24 cellular contexts compared by ENCODE assay signal in the genomic region with DNA sequence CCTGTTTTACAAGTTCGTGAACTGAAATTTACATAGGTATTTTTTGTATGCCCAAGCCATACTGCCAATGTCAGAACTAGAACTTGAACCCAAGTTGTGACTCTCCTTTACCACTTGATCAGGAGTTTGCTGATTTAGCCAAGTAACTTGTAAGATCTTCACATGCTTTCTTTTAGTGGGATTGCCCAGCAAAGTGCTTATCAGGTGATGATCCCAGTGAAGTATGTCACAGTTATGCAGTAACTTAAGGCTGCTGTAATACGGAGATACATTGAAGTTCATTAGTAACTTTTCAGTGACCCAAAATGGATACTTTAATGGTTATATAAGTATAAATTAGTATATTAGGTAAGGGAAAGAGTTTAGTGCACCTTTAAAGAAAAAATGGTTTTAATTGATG. TPM values are rescaled to one million over a fixed set of nuclear protein-coding genes. Genes with fewer than 3 reads are reported as not detected.
A peak's percentile ranks its signal among the peaks of the same experiment; 100 is the strongest.
DNase-seq lines count a peak whose midpoint lies in the region; ATAC-seq and TF ChIP-seq lines count a peak whose summit lies in the region.
"Had no signal": no experiment of that assay in that cellular context is flagged by ENCODE, and none has a peak within 500 bp of the region (broad histone marks: within the 10 kb centered on the region; RNA-seq: fewer than 3 reads in every experiment).

No MANE protein-coding gene starts in this region.

- peaks cover 7% of the 10 kb centered on the region for H3F3A ChIP-seq in smooth muscle cell (ENCODE audit: low read depth)

- H2AFZ ChIP-seq in smooth muscle cell (ENCODE audit: low read depth) (no peak overlapping the region), hepatocyte (no peak overlapping the region)

- H3K4me2 ChIP-seq in smooth muscle cell (no peak overlapping the region), hepatocyte (no peak overlapping the region)

- H3K27ac Mint-ChIP-seq in endodermal cell, result peak overlapping the region; percentile 46
- H3K27ac Mint-ChIP-seq: activated naive CD8-positive, alpha-beta T cell treated with anti-CD3 and anti-CD28 coated beads, Interleukin-2, amount 50 U/mL, for 24 hours; nephron progenitor cell had no signal

- CTCF ChIA-PET in HEK293 (lab: Yijun Ruan, JAX), result no interaction called here

- no peak overlapping the region for H3K4me3 Mint-ChIP-seq in endodermal cell

- H3K4me3 ChIP-seq in cardiac muscle cell (no peak overlapping the region), HEK293 (ENCODE audit: low read depth, low read length) (no peak overlapping the region), endodermal cell (ENCODE audit: low read length) (peak overlapping the region; percentile 98), smooth muscle cell (no peak overlapping the region), hepatocyte (no peak overlapping the region)
- H3K4me3 ChIP-seq: left lung, spleen had no signal

- H3K4me1 Mint-ChIP-seq in endodermal cell, result peaks cover 41% of the 10 kb centered on the region

- H3K36me3 Mint-ChIP-seq in endodermal cell (ENCODE audit: low read depth), result peaks cover 40% of the 10 kb centered on the region

- H3K9ac ChIP-seq in endodermal cell (ENCODE audit: extremely low read depth, low read length, poor library complexity, severe bottlenecking) (no peak overlapping the region), smooth muscle cell (ENCODE audit: low read depth) (no peak overlapping the region)
- H3K9ac ChIP-seq: KMS-11 had no signal

- H3K79me2 ChIP-seq in smooth muscle cell (ENCODE audit: low read depth) (peaks cover 91% of the 10 kb centered on the region), hepatocyte (peaks cover 92% of the 10 kb centered on the region)

- no peak for DNase-seq in cardiac muscle cell (ENCODE audit: low read depth in 1 of 2, low spot score in 1 of 2)
- no peak for DNase-seq in Right ventricle myocardium inferior (ENCODE audit: missing footprints)
- no peak for DNase-seq in endodermal cell
- no peak for DNase-seq in smooth muscle cell (lab: John Stamatoyannopoulos, UW; ENCODE audit: unreplicated experiment)
- no peak for DNase-seq in hepatocyte (ENCODE audit: low spot score)
- DNase-seq in NK-92 (lab: John Stamatoyannopoulos, UW; ENCODE audit: unreplicated experiment), result no peak
- no peak for DNase-seq in AG08396 (ENCODE audit: low spot score)
- DNase-seq: activated CD4-positive, alpha-beta T cell treated with anti-CD3 and anti-CD28 coated beads for 4 hours; activated effector memory CD4-positive, alpha-beta T cell treated with Interleukin-2 at 50 U/mL for 16 hours; activated naive CD8-positive, alpha-beta T cell treated with anti-CD3 and anti-CD28 coated beads, Interleukin-2, amount 50 U/mL, for 24 hours; C1 segment of cervical spinal cord; Calu3; cerebellar nuclear complex; left lung; NCI-H1436 treated with DMSO at 0.1 percent for 48 hours; NCI-H446; nephron progenitor cell; right cardiac atrium; spleen; stimulated activated CD4-positive, alpha-beta T cell treated with anti-CD3 and anti-CD28 coated beads, Interleukin-2, amount 100 ng/mL, for 48 hours had no signal

- intact Hi-C loops in Right ventricle myocardium inferior (cut with DNase I), result no loop called here

- H3K4me1 ChIP-seq in cardiac muscle cell (ENCODE audit: low read depth) (peaks cover 46% of the 10 kb centered on the region), HEK293 (ENCODE audit: control insufficient read depth, insufficient read depth, low read length) (peaks cover 8% of the 10 kb centered on the region), endodermal cell (ENCODE audit: control insufficient read depth, insufficient read depth, low read length) (peaks cover 23% of the 10 kb centered on the region), smooth muscle cell (ENCODE audit: low read depth) (peaks cover 28% of the 10 kb centered on the region), hepatocyte (ENCODE audit: insufficient read depth) (peaks cover 20% of the 10 kb centered on the region)

- H3K27ac ChIP-seq in cardiac muscle cell (peak overlapping the region; percentile 37), HEK293 (ENCODE audit: extremely low read depth, low read depth, low read length) (no peak overlapping the region), endodermal cell (ENCODE audit: low read depth, low read length) (no peak overlapping the region), smooth muscle cell (ENCODE audit: low read depth) (peak overlapping the region; percentile 97), hepatocyte (no peak overlapping the region)
- H3K27ac ChIP-seq: KMS-11, left lung, spleen had no signal

- TF ChIP-seq CTCF in cardiac muscle cell (IDR thresholded peaks at IDR 0.05; ENCODE audit: low read depth, low read length) (no peak), HEK293 (tag by site-specific recombination; IDR thresholded peaks at IDR 0.05) (no peak), endodermal cell (conservative IDR thresholded peaks at IDR 0.05) (no peak), smooth muscle cell (IDR thresholded peaks at IDR 0.05; ENCODE audit: borderline replicate concordance, insufficient read depth, poor library complexity, severe bottlenecking) (no peak), hepatocyte (IDR thresholded peaks at IDR 0.05; ENCODE audit: poor library complexity) (no peak)

- H3K9me2 ChIP-seq in hepatocyte (replicated peaks; ENCODE audit: insufficient read depth), result no peaks in the 10 kb centered on the region

- no peaks in the 10 kb centered on the region for H3K9me3 Mint-ChIP-seq in endodermal cell
- H3K9me3 Mint-ChIP-seq: activated naive CD8-positive, alpha-beta T cell treated with anti-CD3 and anti-CD28 coated beads, Interleukin-2, amount 50 U/mL, for 24 hours; nephron progenitor cell; T-helper 2 cell treated with Interferon-gamma antibody and Interleukin-4, amounts not matched to agents 5 μg/mL and 100 μg/mL, for 36 hours had no signal

- H3K9me3 ChIP-seq in cardiac muscle cell (ENCODE audit: low read depth) (no peaks in the 10 kb centered on the region), HEK293 (ENCODE audit: control insufficient read depth, insufficient read depth, low read depth, low read length) (no peaks in the 10 kb centered on the region), endodermal cell (ENCODE audit: control insufficient read depth, low read length) (no peaks in the 10 kb centered on the region), smooth muscle cell (replicated peaks; ENCODE audit: low read depth) (no peaks in the 10 kb centered on the region), hepatocyte (ENCODE audit: low read depth) (no peaks in the 10 kb centered on the region)
- H3K9me3 ChIP-seq: left lung, spleen had no signal

- H4K20me1 ChIP-seq in smooth muscle cell (ENCODE audit: low read depth) (peaks cover 75% of the 10 kb centered on the region), hepatocyte (ENCODE audit: insufficient read depth, poor library complexity, severe bottlenecking) (peaks cover 69% of the 10 kb centered on the region)

- no peak for ATAC-seq in Right ventricle myocardium inferior
- ATAC-seq: activated naive CD8-positive, alpha-beta T cell treated with anti-CD3 and anti-CD28 coated beads, Interleukin-2, amount 50 U/mL, for 24 hours; left lung; right cardiac atrium; SK-N-SH treated with all-trans-retinoic acid at 6 μM for 48 hours had no signal

- POLR2A ChIA-PET in HEK293 (lab: Yijun Ruan, JAX), result no interaction called here

- 71 to 88% methylated on average over 2 of the region's 2 CpGs for whole genome bisulfite sequencing in endodermal cell (ENCODE audit: insufficient coverage in 1 of 2, insufficient read length in 1 of 2), 2 experiments
- WGBS in smooth muscle cell (ENCODE audit: low lambda C conversion rate), result 66% methylated on average over 2 of the region's 2 CpGs
- WGBS in hepatocyte (ENCODE audit: low lambda C conversion rate, missing lambda C conversion rate), result 87% methylated on average over 2 of the region's 2 CpGs

- H3K27me3 ChIP-seq in cardiac muscle cell, result no peaks in the 10 kb centered on the region
- H3K27me3 ChIP-seq in endodermal cell (ENCODE audit: control insufficient read depth, insufficient read depth, low read length, poor library complexity, severe bottlenecking), result no peaks in the 10 kb centered on the region
- no peaks in the 10 kb centered on the region for H3K27me3 ChIP-seq in smooth muscle cell (ENCODE audit: low read depth)
- no peaks in the 10 kb centered on the region for H3K27me3 ChIP-seq in hepatocyte
- H3K27me3 ChIP-seq: left lung, spleen had no signal

- H3K36me3 ChIP-seq in cardiac muscle cell (peaks cover 22% of the 10 kb centered on the region), HEK293 (ENCODE audit: control insufficient read depth in 2 of 2, insufficient read depth in 1 of 2, low read length in 2 of 2) (peaks cover 30 to 70% of the 10 kb centered on the region in 2 experiments; a peak in 2 of 3 replicates), endodermal cell (ENCODE audit: control insufficient read depth, insufficient read depth, low read length) (peaks cover 64% of the 10 kb centered on the region), smooth muscle cell (ENCODE audit: low read depth) (peaks cover 6% of the 10 kb centered on the region), hepatocyte (replicated peaks; ENCODE audit: insufficient read depth, low read depth) (no peaks in the 10 kb centered on the region)

- H3K27me3 Mint-ChIP-seq in endodermal cell (ENCODE audit: insufficient read depth), result no peaks in the 10 kb centered on the region
- H3K27me3 Mint-ChIP-seq: activated naive CD8-positive, alpha-beta T cell treated with anti-CD3 and anti-CD28 coated beads, Interleukin-2, amount 50 U/mL, for 24 hours had no signal

TF ChIP-seq in HEK293, 187 proteins besides CTCF, POLR2A, EP300 and RAD21 (continues in another document):
- peak; percentile 88 for TF ChIP-seq ZNF10 (tag by site-specific recombination; IDR thresholded peaks at IDR 0.05)

RNA-seq across cellular contexts. Expression of gene SRSF11, which starts 3.8 kb away (rescaled TPM):
- total RNA-seq in cardiac muscle cell (81.8 and 143 TPM in 2 replicates), Right ventricle myocardium inferior (49.4 TPM), endodermal cell (100 to 1,000 TPM; 227 to 232 TPM), smooth muscle cell (211 and 258 TPM in 2 replicates), hepatocyte (149 and 185 TPM in 2 replicates)
- polyA plus RNA-seq in cardiac muscle cell (228 and 269 TPM in 2 replicates), smooth muscle cell (155 and 178 TPM in 2 replicates), hepatocyte (161 and 189 TPM in 2 replicates)
- 224 TPM for polyA plus RNA-seq in endodermal cell (2013, experiment 1 of 2)
- polyA plus RNA-seq in endodermal cell (2013, experiment 2 of 2), result 206 TPM

RNA-seq across cellular contexts. Expression of gene LRRC40, which starts 19.6 kb away (rescaled TPM):
- total RNA-seq in cardiac muscle cell (15.0 and 19.4 TPM in 2 replicates), Right ventricle myocardium inferior (10.5 TPM), endodermal cell (10 to 100 TPM; 26.8 to 29.2 TPM), smooth muscle cell (32.9 and 37.3 TPM in 2 replicates), hepatocyte (23.0 and 24.4 TPM in 2 replicates)
- polyA plus RNA-seq in cardiac muscle cell (21.0 and 25.0 TPM in 2 replicates), smooth muscle cell (11.8 and 12.2 TPM in 2 replicates), hepatocyte (9.7 and 11.2 TPM in 2 replicates)
- polyA plus RNA-seq in endodermal cell (2013, experiment 1 of 2), result 40.8 TPM
- 41.2 TPM for polyA plus RNA-seq in endodermal cell (2013, experiment 2 of 2)

Comparison
In these comparisons a context has a peak if more than half of its experiments do, and no peak if none do; other contexts are left out.
1. H3K27ac ChIP-seq: peak in cardiac muscle cell (single experiment) and smooth muscle cell (single experiment); none in HEK293 (single experiment), endodermal cell (single experiment) and hepatocyte (single experiment).